Comparison of ENCODE assay signal across 8 cellular contexts in genomic region chr12:71755146-71755892, GRCh38. TPM values are rescaled to one million over a fixed set of nuclear protein-coding genes. Genes with fewer than 3 reads are reported as not detected.
DNase-seq lines count a peak whose midpoint lies in the region; ATAC-seq lines count a peak whose summit lies in the region.

No MANE protein-coding gene starts in this region.

- ATAC-seq in GM21717 (IDR thresholded peaks at IDR 0.05; ENCODE audit: unreplicated experiment) = peak; percentile 68

- peak overlapping the region; percentile 62 for H3K4me3 ChIP-seq in Jurkat, Clone E6-1 (ENCODE audit: low read length)

- peak; percentile 8 for DNase-seq in GF-D8 (lab: John Stamatoyannopoulos, UW)
- peak; percentile 16 for DNase-seq in Jurkat, Clone E6-1 (ENCODE audit: low read depth, low spot score)
- peak; percentile 66 for DNase-seq in activated CD4-positive, alpha-beta T cell treated with anti-CD3 and anti-CD28 coated beads for 48 hours
- peak; percentile 61 for DNase-seq in dermis blood vessel endothelial cell
- peak; percentile 49 for DNase-seq in medulla oblongata (ENCODE audit: extremely low spot score)
- peak; percentile 28 to 33 (median 31) for DNase-seq in stimulated activated CD4-positive, alpha-beta T cell treated with anti-CD3 and anti-CD28 coated beads, TNF-alpha, amount 100 ng/mL, for 4 hours (ENCODE audit: low read depth in 3 of 3)
- DNase-seq in KG1 (lab: John Stamatoyannopoulos, UW) = no peak

RNA-seq across cellular contexts. Expression of gene RAB21, which starts 0.7 kb away (rescaled TPM):
- 29.9 TPM for polyA plus RNA-seq in Jurkat, Clone E6-1 (2012; ENCODE audit: insufficient read depth, insufficient read length)
- total RNA-seq in dermis blood vessel endothelial cell = 15.8 and 51.4 TPM in 2 replicates
